8 cellular contexts compared by ENCODE assay signal in the genomic region with DNA sequence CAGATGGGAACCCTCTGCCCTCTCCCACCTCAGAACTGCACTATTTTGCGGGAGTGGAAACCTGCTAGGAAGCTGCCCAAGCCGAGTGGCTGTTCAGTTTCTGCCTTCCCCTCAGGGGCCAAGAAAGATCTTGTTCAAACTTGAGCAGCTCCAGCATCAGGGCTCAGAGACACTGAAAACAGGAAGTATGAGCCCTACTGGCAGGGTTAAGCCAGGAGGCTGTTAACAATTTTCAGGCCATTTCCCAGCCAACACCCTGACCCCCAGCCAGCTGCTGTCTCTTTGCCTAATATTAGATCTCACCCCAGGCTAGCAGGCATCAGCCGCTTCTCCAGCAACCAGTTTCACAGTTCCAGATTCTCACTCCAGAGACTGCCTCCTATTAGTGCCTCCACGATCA. TPM values are rescaled to one million over a fixed set of nuclear protein-coding genes. Genes with fewer than 3 reads are reported as not detected.
A peak's percentile ranks its signal among the peaks of the same experiment; 100 is the strongest.
DNase-seq lines count a peak whose midpoint lies in the region; ATAC-seq lines count a peak whose summit lies in the region.

No MANE protein-coding gene starts in this region.

- H3K36me3 ChIP-seq in aorta (ENCODE audit: control insufficient read depth in 1 of 2, insufficient read depth in 2 of 2, low read length in 1 of 2): peaks cover 0 to 5% of the 10 kb centered on the region in 2 donors

- H3K27me3 ChIP-seq in aorta (ENCODE audit: control insufficient read depth in 1 of 2, insufficient read depth in 2 of 2, low read length in 1 of 2): no peaks in the 10 kb centered on the region

- intact Hi-C loops in aorta (cut with DNase I): no loop called here

- WGBS in aorta, 2 donors: 27% methylated on average over 4 of the region's 4 CpGs

- H3K9me3 ChIP-seq in aorta (ENCODE audit: control insufficient read depth, low read length): no peaks in the 10 kb centered on the region

- peak overlapping the region in 1 of 2 donors; percentile 14 for H3K27ac ChIP-seq in aorta (ENCODE audit: low read depth in 1 of 2, low read length in 2 of 2)

- peak overlapping the region; percentile 47 for H3K27ac Mint-ChIP-seq in activated CD8-positive, alpha-beta memory T cell treated with anti-CD3 and anti-CD28 coated beads, Interleukin-2, amount 10 ng/mL, durations not matched to agents 7 days and 5 days

- no peak overlapping the region for H3K4me3 Mint-ChIP-seq in activated CD8-positive, alpha-beta memory T cell treated with anti-CD3 and anti-CD28 coated beads, Interleukin-2, amount 10 ng/mL, durations not matched to agents 7 days and 5 days

- peaks cover 43% of the 10 kb centered on the region for H3K4me1 Mint-ChIP-seq in activated CD8-positive, alpha-beta memory T cell treated with anti-CD3 and anti-CD28 coated beads, Interleukin-2, amount 10 ng/mL, durations not matched to agents 7 days and 5 days

- ATAC-seq in activated CD8-positive, alpha-beta memory T cell treated with anti-CD3 and anti-CD28 coated beads, Interleukin-2, amount 10 ng/mL, durations not matched to agents 7 days and 5 days: no peak
- peak; percentile 78 for ATAC-seq in aorta (ENCODE audit: low FRiP score)
- no peak for ATAC-seq in HG03025 (IDR thresholded peaks at IDR 0.05; ENCODE audit: low FRiP score, unreplicated experiment)

- peaks cover 15% of the 10 kb centered on the region for H3K27me3 Mint-ChIP-seq in activated CD8-positive, alpha-beta memory T cell treated with anti-CD3 and anti-CD28 coated beads, Interleukin-2, amount 10 ng/mL, durations not matched to agents 7 days and 5 days

- no peaks in the 10 kb centered on the region for H3K4me1 ChIP-seq in aorta (ENCODE audit: control insufficient read depth in 1 of 2, insufficient read depth in 2 of 2, low read length in 2 of 2)

- DNase-seq in activated CD8-positive, alpha-beta memory T cell treated with anti-CD3 and anti-CD28 coated beads, Interleukin-2, amount 10 ng/mL, durations not matched to agents 7 days and 5 days: no peak
- DNase-seq in activated CD8-positive, alpha-beta memory T cell treated with anti-CD3 and anti-CD28 coated beads, Interleukin-2, amount 50 U/mL, for 48 hours: no peak
- DNase-seq in UCSD-AML1 (lab: John Stamatoyannopoulos, UW; ENCODE audit: unreplicated experiment) (peak; percentile 32), left kidney (ENCODE audit: low read depth, low spot score) (peak; percentile 35), aorta (peak in 1 of 2 donors; percentile 64), RKO (ENCODE audit: low spot score) (no peak)
- DNase-seq in stimulated activated CD4-positive, alpha-beta T cell treated with anti-CD3 and anti-CD28 coated beads, Interleukin-12 subunit alpha, Interleukin-12 subunit beta, amount 100 ng/mL, for 4 hours: no peak

- no peak overlapping the region for H3K4me3 ChIP-seq in aorta (ENCODE audit: low read length in 2 of 2)

- H3K36me3 Mint-ChIP-seq in activated CD8-positive, alpha-beta memory T cell treated with anti-CD3 and anti-CD28 coated beads, Interleukin-2, amount 10 ng/mL, durations not matched to agents 7 days and 5 days: peaks cover 39% of the 10 kb centered on the region

- CTCF ChIA-PET in activated CD8-positive, alpha-beta memory T cell treated with anti-CD3 and anti-CD28 coated beads, Interleukin-2, amount 10 ng/mL, durations not matched to agents 7 days and 5 days (lab: Charles Lee): interaction anchor here (0.8 to 1.5 kb wide), 4 partner anchors 9 to 34 kb away, joined by 3 to 4 read pairs (median 4); a partner anchor contains a TSS

- H3K9me3 Mint-ChIP-seq in activated CD8-positive, alpha-beta memory T cell treated with anti-CD3 and anti-CD28 coated beads, Interleukin-2, amount 10 ng/mL, durations not matched to agents 7 days and 5 days (ENCODE audit: low read depth): peaks cover 2% of the 10 kb centered on the region

RNA-seq across cellular contexts. Expression of a gene that starts 9.2 kb away (rescaled TPM):
- total RNA-seq in activated CD8-positive, alpha-beta memory T cell treated with anti-CD3 and anti-CD28 coated beads, Interleukin-2, amount 10 ng/mL, durations not matched to agents 7 days and 5 days: 1 to 10 TPM; 2.2 to 4.8 TPM
- total RNA-seq in aorta: 10 to 100 TPM; 33.6 to 35.4 TPM
- polyA plus RNA-seq in aorta: 10 to 100 TPM in 1 of 2 donors, 1 to 10 TPM in 1; 9.6 to 13.6 TPM

RNA-seq across cellular contexts. Expression of a gene that starts 45.7 kb away (rescaled TPM):
- total RNA-seq in activated CD8-positive, alpha-beta memory T cell treated with anti-CD3 and anti-CD28 coated beads, Interleukin-2, amount 10 ng/mL, durations not matched to agents 7 days and 5 days: 10 to 100 TPM; 30.8 to 49.2 TPM
- total RNA-seq in aorta: 10 to 100 TPM; 70.6 to 76.7 TPM
- polyA plus RNA-seq in aorta: 10 to 100 TPM; 37.1 to 70.9 TPM

Comparison
In these comparisons a context has a peak if more than half of its experiments do, and no peak if none do; other contexts are left out.
1. DNase-seq: peak in UCSD-AML1 (single experiment) and left kidney (single experiment); none in activated CD8-positive, alpha-beta memory T cell treated with anti-CD3 and anti-CD28 coated beads, Interleukin-2, amount 10 ng/mL, durations not matched to agents 7 days and 5 days (single experiment), activated CD8-positive, alpha-beta memory T cell treated with anti-CD3 and anti-CD28 coated beads, Interleukin-2, amount 50 U/mL, for 48 hours (single experiment), RKO (single experiment) and stimulated activated CD4-positive, alpha-beta T cell treated with anti-CD3 and anti-CD28 coated beads, Interleukin-12 subunit alpha, Interleukin-12 subunit beta, amount 100 ng/mL, for 4 hours (single experiment).
2. RNA of a gene that starts 9.2 kb away (total RNA-seq): 33.6 to 35.4 TPM in aorta; 2.2 to 4.8 TPM in activated CD8-positive, alpha-beta memory T cell treated with anti-CD3 and anti-CD28 coated beads, Interleukin-2, amount 10 ng/mL, durations not matched to agents 7 days and 5 days; every median in the first group is over 4 times any median in the second.